In genomic region chr7:35729061-35729783, GRCh38 we compare ENCODE assay signal across 8 cellular contexts. TPM values are rescaled to one million over a fixed set of nuclear protein-coding genes. Genes with fewer than 3 reads are reported as not detected.
DNase-seq lines count a peak whose midpoint lies in the region; ATAC-seq and TF ChIP-seq lines count a peak whose summit lies in the region.

No MANE protein-coding gene starts in this region.

- no peaks in the 10 kb centered on the region for H4K20me1 ChIP-seq in SU-DHL-6 (ENCODE audit: low read depth, low read length)

- intact Hi-C loops in right cardiac atrium (cut with DNase I) = no loop called here

- H3F3A ChIP-seq in SU-DHL-6 (ENCODE audit: insufficient read depth) = peaks cover 44% of the 10 kb centered on the region

- peak overlapping the region; percentile 92 for H3K27ac ChIP-seq in SU-DHL-6 (ENCODE audit: low read depth, low read length)
- peak overlapping the region; percentile 22 for H3K27ac ChIP-seq in right cardiac atrium (ENCODE audit: low read length)
- H3K27ac ChIP-seq in gastroesophageal sphincter = peak overlapping the region in 1 of 4 donors; percentile 43

- no peak for TF ChIP-seq POLR2A in gastroesophageal sphincter (IDR thresholded peaks at IDR 0.05)

- TF ChIP-seq CTCF in SU-DHL-6 (IDR thresholded peaks at IDR 0.05; ENCODE audit: insufficient read depth, low read length, poor library complexity, severe bottlenecking) = no peak
- no peak for TF ChIP-seq CTCF in gastroesophageal sphincter (IDR thresholded peaks at IDR 0.05)

- peak overlapping the region; percentile 57 for H3K4me2 ChIP-seq in SU-DHL-6 (ENCODE audit: low read depth, low read length, poor library complexity, severe bottlenecking)

- H3K4me3 ChIP-seq in SU-DHL-6 (ENCODE audit: insufficient read depth, low read length, poor library complexity, severe bottlenecking) (peak overlapping the region; percentile 17), right cardiac atrium (ENCODE audit: low read length) (no peak overlapping the region), gastroesophageal sphincter (no peak overlapping the region)

- peak; percentile 66 for DNase-seq in activated effector memory CD4-positive, alpha-beta T cell treated with anti-CD3 and anti-CD28 coated beads, Interleukin-2, amount 50 U/mL, for 16 hours
- no peak for DNase-seq in activated effector memory CD4-positive, alpha-beta T cell treated with Interleukin-2 at 50 U/mL for 16 hours
- DNase-seq in right cardiac atrium = no peak
- DNase-seq in 8988T = no peak
- DNase-seq in NCI-H146 treated with DMSO at 0.1 percent for 48 hours (lab: John Stamatoyannopoulos, UW; ENCODE audit: unreplicated experiment) = no peak

- ATAC-seq in HG02943 (IDR thresholded peaks at IDR 0.05; ENCODE audit: low read depth, unreplicated experiment) (peak; percentile 43), right cardiac atrium (peak; percentile 23 to 36), gastroesophageal sphincter (no peak)

- peak overlapping the region; percentile 44 for H3K9ac ChIP-seq in SU-DHL-6 (ENCODE audit: low read length)

- no peaks in the 10 kb centered on the region for H3K36me3 ChIP-seq in SU-DHL-6 (ENCODE audit: low read length)
- H3K36me3 ChIP-seq in gastroesophageal sphincter = no peaks in the 10 kb centered on the region

- H3K9me2 ChIP-seq in SU-DHL-6 (replicated peaks; ENCODE audit: insufficient read depth, low read length) = no peaks in the 10 kb centered on the region

- 77% methylated on average over 3 of the region's 3 CpGs for WGBS in right cardiac atrium
- 75 to 88% methylated on average over 3 of the region's 3 CpGs for WGBS in gastroesophageal sphincter (ENCODE audit: low coverage in 1 of 2), 2 donors

- no peaks in the 10 kb centered on the region for H3K9me3 ChIP-seq in SU-DHL-6 (ENCODE audit: insufficient read depth, low read length)
- H3K9me3 ChIP-seq in right cardiac atrium (ENCODE audit: control insufficient read depth, low read length) = no peaks in the 10 kb centered on the region
- H3K9me3 ChIP-seq in gastroesophageal sphincter = no peaks in the 10 kb centered on the region

- no peak for TF ChIP-seq EP300 in gastroesophageal sphincter (IDR thresholded peaks at IDR 0.05)

- H3K27me3 ChIP-seq in SU-DHL-6 (ENCODE audit: low read length) (no peaks in the 10 kb centered on the region), right cardiac atrium (ENCODE audit: control insufficient read depth, insufficient read depth) (no peaks in the 10 kb centered on the region), gastroesophageal sphincter (no peaks in the 10 kb centered on the region)

- H3K79me2 ChIP-seq in SU-DHL-6 (ENCODE audit: insufficient read depth, low read length) = no peaks in the 10 kb centered on the region

- H2AFZ ChIP-seq in SU-DHL-6 (ENCODE audit: low read depth, low read length, severe bottlenecking) = no peak overlapping the region

- H3K4me1 ChIP-seq in right cardiac atrium (ENCODE audit: control insufficient read depth, insufficient read depth, low read length) = peaks cover 5% of the 10 kb centered on the region
- peaks cover 0 to 27% (median 9%) of the 10 kb centered on the region in 3 donors for H3K4me1 ChIP-seq in gastroesophageal sphincter

RNA-seq across cellular contexts. Expression of gene HERPUD2, which starts 34.3 kb away (rescaled TPM):
- total RNA-seq in right cardiac atrium (10 to 100 TPM; 15.6 to 16.8 (median 16.4) TPM), gastroesophageal sphincter (10 to 100 TPM; 26.1 to 35.3 (median 27.5) TPM)
- polyA plus RNA-seq in right cardiac atrium = 8.4 TPM
